Comparison of ENCODE assay signal across 9 cellular contexts in the genomic region with DNA sequence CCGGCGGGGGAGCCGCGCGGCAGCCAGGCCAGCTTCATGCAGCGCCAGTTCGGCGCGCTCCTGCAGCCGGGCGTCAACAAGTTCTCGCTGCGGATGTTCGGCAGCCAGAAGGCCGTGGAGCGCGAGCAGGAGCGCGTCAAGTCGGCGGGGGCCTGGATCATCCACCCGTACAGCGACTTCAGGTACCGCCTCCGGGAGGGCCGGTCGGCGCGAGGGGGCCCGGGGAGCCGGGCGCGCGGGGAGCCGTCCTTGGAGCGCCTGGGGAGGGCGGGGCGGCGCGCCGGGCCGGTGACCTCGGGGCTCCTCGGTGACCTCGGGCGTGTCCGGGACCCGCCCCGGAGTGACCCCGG. TPM values are rescaled to one million over a fixed set of nuclear protein-coding genes. Genes with fewer than 3 reads are reported as not detected.
DNase-seq lines count a peak whose midpoint lies in the region; ATAC-seq and TF ChIP-seq lines count a peak whose summit lies in the region.
"Had no signal": no experiment of that assay in that cellular context is flagged by ENCODE, and none has a peak within 500 bp of the region (broad histone marks: within the 10 kb centered on the region; RNA-seq: fewer than 3 reads in every experiment).

No MANE protein-coding gene starts in this region.

- TF ChIP-seq POLR2A in breast epithelium (IDR thresholded peaks at IDR 0.05), result no peak

- no peak overlapping the region for H3K9ac ChIP-seq in PC-3 (ENCODE audit: low read length)

- DNase-seq in NCI-H1092 treated with DMSO at 0.1 percent for 48 hours (lab: John Stamatoyannopoulos, UW) (peak; percentile 28), NCI-H1092 (lab: John Stamatoyannopoulos, UW) (no peak), PC-3 (peak; percentile 11), breast epithelium (ENCODE audit: low spot score in 2 of 2) (no peak), NCI-H2029 (lab: John Stamatoyannopoulos, UW) (no peak), activated gamma-delta T cell (lab: John Stamatoyannopoulos, UW) (no peak), hepatic stellate cell (ENCODE audit: low spot score) (no peak)

- no peak overlapping the region for H3K4me2 ChIP-seq in PC-3 (ENCODE audit: low read length)

- H3K9me3 ChIP-seq in PC-3 (ENCODE audit: low read length) (no peaks in the 10 kb centered on the region), breast epithelium (no peaks in the 10 kb centered on the region), neuron (ENCODE audit: low read length) (no peaks in the 10 kb centered on the region)
- H3K9me3 ChIP-seq: right lobe of liver had no signal

- no peak overlapping the region for H2AFZ ChIP-seq in PC-3 (ENCODE audit: low read length)
- H2AFZ ChIP-seq in neuron (ENCODE audit: low read depth, low read length), result no peak overlapping the region

- H3K36me3 ChIP-seq in PC-3 (ENCODE audit: low read depth, low read length) (no peaks in the 10 kb centered on the region), breast epithelium (no peaks in the 10 kb centered on the region), neuron (ENCODE audit: insufficient read depth, low read length) (no peaks in the 10 kb centered on the region)
- H3K36me3 ChIP-seq: right lobe of liver had no signal

- H3K27ac ChIP-seq in PC-3 (ENCODE audit: low read length), result no peak overlapping the region
- H3K27ac ChIP-seq in breast epithelium, result no peak overlapping the region
- H3K27ac ChIP-seq: right lobe of liver had no signal

- no peak overlapping the region for H3K4me3 ChIP-seq in PC-3 (ENCODE audit: low read length)
- peak overlapping the region in 2 of 3 donors; percentile 13 to 52 for H3K4me3 ChIP-seq in breast epithelium
- peak overlapping the region; percentile 42 for H3K4me3 ChIP-seq in neuron (ENCODE audit: low read length)
- H3K4me3 ChIP-seq: right lobe of liver had no signal

- no TSS peak for BruUV-seq in PC-3 (replicated peaks; lab: Mats Ljungman, UMichigan)

- CTCF ChIA-PET in PC-3 (lab: Charles Lee), result no interaction called here

- POLR2A ChIA-PET in PC-3 (lab: Charles Lee; ENCODE audit: unreplicated experiment), result no interaction called here

- H3K27me3 ChIP-seq in PC-3 (ENCODE audit: low read length) (peaks cover 7% of the 10 kb centered on the region; the same call in 1 of the 2 replicates), breast epithelium (peaks cover 17 to 64% of the 10 kb centered on the region in 2 donors), neuron (ENCODE audit: insufficient read depth, low read length) (peaks cover 54% of the 10 kb centered on the region)

- intact Hi-C loops in PC-3 (cut with micrococcal nuclease) (no loop called here), breast epithelium (cut with DNase I; ENCODE audit: low total_unique reads) (no loop called here)

- peaks cover 10% of the 10 kb centered on the region for H3K4me1 ChIP-seq in PC-3 (ENCODE audit: insufficient read depth, low read length)
- peaks cover 6 to 7% of the 10 kb centered on the region in 2 donors for H3K4me1 ChIP-seq in breast epithelium
- H3K4me1 ChIP-seq in neuron (ENCODE audit: insufficient read depth, low read length), result peaks cover 9% of the 10 kb centered on the region
- H3K4me1 ChIP-seq: right lobe of liver had no signal

- H3F3A ChIP-seq in PC-3 (ENCODE audit: low read length, unreplicated experiment), result no peaks in the 10 kb centered on the region

- no peak for ATAC-seq in PC-3
- ATAC-seq: right lobe of liver had no signal

- no peaks in the 10 kb centered on the region for H4K20me1 ChIP-seq in PC-3 (ENCODE audit: low read length)

- no peaks in the 10 kb centered on the region for H3K79me2 ChIP-seq in PC-3 (ENCODE audit: low read length)

- TF ChIP-seq CTCF in PC-3 (conservative IDR thresholded peaks at IDR 0.05; ENCODE audit: low read depth, low read length) (no peak), breast epithelium (IDR thresholded peaks at IDR 0.05) (no peak)

- H3K9me2 ChIP-seq in PC-3 (replicated peaks; ENCODE audit: low read length), result no peaks in the 10 kb centered on the region

RNA-seq across cellular contexts. Expression of gene HCN2, which starts 0.7 kb away (rescaled TPM):
- total RNA-seq in PC-3 (2014; rRNA removed), result 0.04 and 0.46 TPM in 2 replicates
- under 1 TPM in 2 of 3 donors, not detected in 1; under 0.01 to 0.44 TPM for total RNA-seq in breast epithelium

RNA-seq across cellular contexts. Expression of gene BSG, which starts 18.0 kb away (rescaled TPM):
- total RNA-seq in PC-3 (2014; rRNA removed) (458 and 514 TPM in 2 replicates), breast epithelium (100 to 1,000 TPM; 270 to 515 (median 282) TPM)

RNA-seq across cellular contexts. Expression of gene POLRMT, which starts 43.0 kb away (rescaled TPM):
- total RNA-seq in PC-3 (2014; rRNA removed), result 60.5 and 80.6 TPM in 2 replicates
- total RNA-seq in breast epithelium, result 10 to 100 TPM; 21.9 to 34.7 (median 28.2) TPM

RNA-seq across cellular contexts. Expression of gene GZMM, which starts 46.5 kb away (rescaled TPM):
- total RNA-seq in PC-3 (2014; rRNA removed), result 0.35 TPM in 1 of 2 replicates, not detected in the other
- total RNA-seq in breast epithelium, result 1 to 10 TPM in 1 of 3 donors, under 1 TPM in 1, not detected in 1; 0.33 to 1.1 TPM

RNA-seq across cellular contexts. Expression of gene FGF22, which starts 49.3 kb away (rescaled TPM):
- total RNA-seq in PC-3 (2014; rRNA removed), result 0.81 and 1.3 TPM in 2 replicates
- total RNA-seq in breast epithelium, result under 1 TPM in 2 of 3 donors, not detected in 1; 0.33 to 0.48 TPM

Comparison
In these comparisons a context has a peak if more than half of its experiments do, and no peak if none do; other contexts are left out.
1. DNase-seq: peak in NCI-H1092 treated with DMSO at 0.1 percent for 48 hours (single experiment) and PC-3 (single experiment); none in NCI-H1092 (single experiment), breast epithelium (0 of 2), NCI-H2029 (single experiment), activated gamma-delta T cell (single experiment) and hepatic stellate cell (single experiment).